ENCODE assay signal across 20 cellular contexts in genomic region chr5:178588769-178589168, GRCh38. TPM values are rescaled to one million over a fixed set of nuclear protein-coding genes. Genes with fewer than 3 reads are reported as not detected.
DNase-seq lines count a peak whose midpoint lies in the region; FAIRE-seq and TF ChIP-seq lines count a peak whose summit lies in the region.
"Had no signal": no experiment of that assay in that cellular context is flagged by ENCODE, and none has a peak within 500 bp of the region (broad histone marks: within the 10 kb centered on the region; RNA-seq: fewer than 3 reads in every experiment).

No MANE protein-coding gene starts in this region.

- peaks cover 0 to under 1% (median 0%) of the 10 kb centered on the region in 5 experiments for H3K9me3 Mint-ChIP-seq in brain
- peaks cover 4% of the 10 kb centered on the region for H3K9me3 Mint-ChIP-seq in Calu3 (ENCODE audit: low read depth, unreplicated experiment)
- H3K9me3 Mint-ChIP-seq: activated B cell treated with CpG ODN at 0.5 μM for 24 hours had no signal

- H3K27ac ChIP-seq in cardiac muscle cell (no peak overlapping the region), right atrium auricular region (no peak overlapping the region), esophagus squamous epithelium (no peak overlapping the region)
- H3K27ac ChIP-seq: coronary artery, lower lobe of right lung, Peyer's patch, right lobe of liver, transverse colon had no signal

- H3K27ac Mint-ChIP-seq in brain (peak overlapping the region in 1 of 5 experiments; percentile 60), Calu3 (ENCODE audit: unreplicated experiment) (no peak overlapping the region)
- H3K27ac Mint-ChIP-seq: activated B cell treated with CpG ODN at 0.5 μM for 24 hours had no signal

- peak overlapping the region; percentile 56 for H3K4me3 ChIP-seq in cardiac muscle cell
- no peak overlapping the region for H3K4me3 ChIP-seq in right atrium auricular region
- peak overlapping the region in 1 of 4 donors; percentile 70 for H3K4me3 ChIP-seq in esophagus squamous epithelium

- DNase-seq in cardiac muscle cell (ENCODE audit: low read depth in 1 of 2, low spot score in 1 of 2) (no peak), right atrium auricular region (ENCODE audit: low spot score) (no peak), left kidney (ENCODE audit: low read depth, low spot score) (peak; percentile 11), COR-L47 (lab: John Stamatoyannopoulos, UW) (no peak), esophagus squamous epithelium (lab: John Stamatoyannopoulos, UW) (no peak), Calu3 (no peak), GM19239 (ENCODE audit: insufficient read length, low spot score) (no peak)
- DNase-seq: activated B cell treated with CpG ODN at 0.5 μM for 24 hours; amygdala; lower lobe of right lung; NCI-H2081 treated with DMSO at 0.1 percent for 48 hours; NCI-H748 treated with DMSO at 0.1 percent for 48 hours; Peyer's patch; stimulated activated CD8-positive, alpha-beta memory T cell treated with anti-CD3 and anti-CD28 coated beads, Interleukin-4, amount 100 ng/mL, for 48 hours; transverse colon had no signal

- H3K9me3 ChIP-seq in cardiac muscle cell (ENCODE audit: low read depth): no peaks in the 10 kb centered on the region
- no peaks in the 10 kb centered on the region for H3K9me3 ChIP-seq in right atrium auricular region
- H3K9me3 ChIP-seq in esophagus squamous epithelium: no peaks in the 10 kb centered on the region
- H3K9me3 ChIP-seq: lower lobe of right lung, Peyer's patch, right lobe of liver, transverse colon had no signal

- H3K27me3 Mint-ChIP-seq in brain (peaks cover 59% of the 10 kb centered on the region), Calu3 (ENCODE audit: unreplicated experiment) (peaks cover 8% of the 10 kb centered on the region)

- H3K36me3 Mint-ChIP-seq in brain (peaks cover 7% of the 10 kb centered on the region), Calu3 (ENCODE audit: insufficient read depth, unreplicated experiment) (no peaks in the 10 kb centered on the region)

- BruUV-seq in Calu3 (replicated peaks; lab: Mats Ljungman, UMichigan): no TSS peak

- WGBS in esophagus squamous epithelium, 2 donors: 78 to 95% methylated on average over 1 to 3 of the region's 8 CpGs

- no peak for TF ChIP-seq POLR2A in esophagus squamous epithelium (IDR thresholded peaks at IDR 0.05)

- H3K36me3 ChIP-seq in cardiac muscle cell: no peaks in the 10 kb centered on the region
- no peaks in the 10 kb centered on the region for H3K36me3 ChIP-seq in right atrium auricular region
- H3K36me3 ChIP-seq in esophagus squamous epithelium: no peaks in the 10 kb centered on the region
- H3K36me3 ChIP-seq: lower lobe of right lung, Peyer's patch, right lobe of liver, transverse colon had no signal

- H3K4me1 Mint-ChIP-seq in brain (peaks cover 42% of the 10 kb centered on the region), Calu3 (ENCODE audit: low read depth, unreplicated experiment) (no peaks in the 10 kb centered on the region)

- no peak for FAIRE-seq in GM19239 (lab: Jason Lieb, UNC)
- FAIRE-seq: HTR-8/SVneo had no signal

- CTCF ChIA-PET in Calu3 (lab: Charles Lee): interaction anchor here (0.6 kb wide), 1 partner anchor 145 kb away, joined by 3 read pairs; no protein-coding TSS in a partner anchor

- H3K27me3 ChIP-seq in cardiac muscle cell (no peaks in the 10 kb centered on the region), right atrium auricular region (no peaks in the 10 kb centered on the region), esophagus squamous epithelium (peaks cover 0 to 48% (median 2%) of the 10 kb centered on the region in 4 donors)
- H3K27me3 ChIP-seq: right lobe of liver had no signal

- H3K4me1 ChIP-seq in cardiac muscle cell (ENCODE audit: low read depth) (peaks cover 12% of the 10 kb centered on the region), right atrium auricular region (peaks cover 0 to 20% of the 10 kb centered on the region in 2 donors), esophagus squamous epithelium (peaks cover 14 to 35% (median 20%) of the 10 kb centered on the region in 3 donors)

- peak overlapping the region; percentile 70 to 78 (median 73) for H3K4me3 Mint-ChIP-seq in brain
- no peak overlapping the region for H3K4me3 Mint-ChIP-seq in Calu3 (ENCODE audit: low read depth, unreplicated experiment)

- intact Hi-C loops in esophagus squamous epithelium (cut with DNase I): loop anchor here (10.0 kb wide), 1 partner anchor 304 kb away; no protein-coding TSS in a partner anchor
- intact Hi-C loops in Calu3 (cut with micrococcal nuclease; ENCODE audit: unreplicated experiment): no loop called here

- no peak for TF ChIP-seq CTCF in cardiac muscle cell (IDR thresholded peaks at IDR 0.05; ENCODE audit: low read depth, low read length)
- TF ChIP-seq CTCF in right atrium auricular region (IDR thresholded peaks at IDR 0.05): no peak
- no peak for TF ChIP-seq CTCF in brain (conservative IDR thresholded peaks at IDR 0.05)
- no peak for TF ChIP-seq CTCF in esophagus squamous epithelium (IDR thresholded peaks at IDR 0.05)
- no peak for TF ChIP-seq CTCF in Calu3 (IDR thresholded peaks at IDR 0.05; ENCODE audit: unreplicated experiment)

RNA-seq across cellular contexts. Expression of gene COL23A1, which starts 1.4 kb away (rescaled TPM):
- total RNA-seq in cardiac muscle cell (19.7 and 43.0 TPM in 2 replicates), right atrium auricular region (1 to 10 TPM; 5.7 to 6.8 TPM), esophagus squamous epithelium (1 to 10 TPM in 1 of 4 donors, under 1 TPM in 2, not detected in 1; 0.41 to 1.5 (median 0.44) TPM), Calu3 (2022) (not detected in 2 replicates)
- polyA plus RNA-seq in cardiac muscle cell (28.9 and 47.0 TPM in 2 replicates), brain (ENCODE audit: insufficient read depth, low read depth, low replicate concordance) (0.80 TPM)
- total RNA-seq: activated B cell treated with CpG ODN at 0.5 μM for 24 hours, fibroblast of lung had no signal
- polyA plus RNA-seq: fibroblast of lung had no signal

RNA-seq across cellular contexts. Expression of gene CLK4, which starts 38.1 kb away (rescaled TPM):
- total RNA-seq in cardiac muscle cell (24.9 and 35.2 TPM in 2 replicates), right atrium auricular region (10 to 100 TPM in 1 of 2 donors, 1 to 10 TPM in 1; 9.6 to 17.3 TPM), esophagus squamous epithelium (10 to 100 TPM in 2 of 4 donors, 1 to 10 TPM in 2; 5.2 to 38.5 (median 12.6) TPM), Calu3 (2022) (24.8 and 29.3 TPM in 2 replicates)
- polyA plus RNA-seq in cardiac muscle cell (29.4 and 38.2 TPM in 2 replicates), brain (ENCODE audit: insufficient read depth, low read depth, low replicate concordance) (2.8 TPM)
